In genomic region chr1:113388621-113389355, GRCh38 we compare ENCODE assay signal across 8 cellular contexts. TPM values are rescaled to one million over a fixed set of nuclear protein-coding genes. Genes with fewer than 3 reads are reported as not detected.
DNase-seq lines count a peak whose midpoint lies in the region; ATAC-seq and TF ChIP-seq lines count a peak whose summit lies in the region.

No MANE protein-coding gene starts in this region.

- no peak for ATAC-seq in HG03175 (IDR thresholded peaks at IDR 0.05; ENCODE audit: unreplicated experiment)

- no peaks in the 10 kb centered on the region for H3K4me1 ChIP-seq in testis

- H3K27ac ChIP-seq in testis, result no peak overlapping the region

- DNase-seq in COR-L47 (lab: John Stamatoyannopoulos, UW) (peak; percentile 71), iPS-NIHi7 (ENCODE audit: extremely low spot score) (peak; percentile 33), testis (no peak), NCI-H774 (lab: John Stamatoyannopoulos, UW) (no peak)
- no peak for DNase-seq in activated T-helper 1 cell treated with anti-CD3 and anti-CD28 coated beads, Interleukin-12 subunit alpha, Interleukin-12 subunit beta, Interleukin-2, Interleukin-4 antibody, amounts not matched to agents 30 ng/mL and 10 ng/mL and 1 ng/mL, durations not matched to agents 14 hours and 24 hours and 36 hours (ENCODE audit: low spot score)
- no peak for DNase-seq in central memory CD4-positive, alpha-beta T cell

- no peaks in the 10 kb centered on the region for H3K36me3 Mint-ChIP-seq in IgD-negative memory B cell
- H3K36me3 Mint-ChIP-seq in activated T-helper 1 cell treated with anti-CD3 and anti-CD28 coated beads, Interleukin-12 subunit alpha, Interleukin-12 subunit beta, Interleukin-2, Interleukin-4 antibody, amounts not matched to agents 30 ng/mL and 10 ng/mL and 1 ng/mL, durations not matched to agents 14 hours and 24 hours and 36 hours (ENCODE audit: low read depth), result no peaks in the 10 kb centered on the region

- no peak for TF ChIP-seq POLR2A in testis (IDR thresholded peaks at IDR 0.05)

- peak overlapping the region in 1 of 3 donors; percentile 19 for H3K27ac Mint-ChIP-seq in IgD-negative memory B cell
- no peak overlapping the region for H3K27ac Mint-ChIP-seq in activated T-helper 1 cell treated with anti-CD3 and anti-CD28 coated beads, Interleukin-12 subunit alpha, Interleukin-12 subunit beta, Interleukin-2, Interleukin-4 antibody, amounts not matched to agents 30 ng/mL and 10 ng/mL and 1 ng/mL, durations not matched to agents 14 hours and 24 hours and 36 hours

- no peak for TF ChIP-seq CTCF in testis (IDR thresholded peaks at IDR 0.05)

- peaks cover 10% of the 10 kb centered on the region for H3K27me3 Mint-ChIP-seq in IgD-negative memory B cell
- peaks cover 24% of the 10 kb centered on the region for H3K27me3 Mint-ChIP-seq in activated T-helper 1 cell treated with anti-CD3 and anti-CD28 coated beads, Interleukin-12 subunit alpha, Interleukin-12 subunit beta, Interleukin-2, Interleukin-4 antibody, amounts not matched to agents 30 ng/mL and 10 ng/mL and 1 ng/mL, durations not matched to agents 14 hours and 24 hours and 36 hours (ENCODE audit: insufficient read depth)

- H3K4me1 Mint-ChIP-seq in IgD-negative memory B cell, result peaks cover 5 to 15% (median 11%) of the 10 kb centered on the region in 3 donors
- peaks cover 30% of the 10 kb centered on the region for H3K4me1 Mint-ChIP-seq in activated T-helper 1 cell treated with anti-CD3 and anti-CD28 coated beads, Interleukin-12 subunit alpha, Interleukin-12 subunit beta, Interleukin-2, Interleukin-4 antibody, amounts not matched to agents 30 ng/mL and 10 ng/mL and 1 ng/mL, durations not matched to agents 14 hours and 24 hours and 36 hours (ENCODE audit: low read depth)

- H3K4me3 Mint-ChIP-seq in IgD-negative memory B cell, result peak overlapping the region; percentile 78 to 98 (median 90)
- peak overlapping the region; percentile 88 for H3K4me3 Mint-ChIP-seq in activated T-helper 1 cell treated with anti-CD3 and anti-CD28 coated beads, Interleukin-12 subunit alpha, Interleukin-12 subunit beta, Interleukin-2, Interleukin-4 antibody, amounts not matched to agents 30 ng/mL and 10 ng/mL and 1 ng/mL, durations not matched to agents 14 hours and 24 hours and 36 hours

- 14 to 18% methylated on average over 8 of the region's 8 CpGs for WGBS in testis, 2 donors

- no peaks in the 10 kb centered on the region for H3K9me3 ChIP-seq in testis

- peaks cover 2 to 5% (median 2%) of the 10 kb centered on the region in 3 donors for H3K9me3 Mint-ChIP-seq in IgD-negative memory B cell
- H3K9me3 Mint-ChIP-seq in activated T-helper 1 cell treated with anti-CD3 and anti-CD28 coated beads, Interleukin-12 subunit alpha, Interleukin-12 subunit beta, Interleukin-2, Interleukin-4 antibody, amounts not matched to agents 30 ng/mL and 10 ng/mL and 1 ng/mL, durations not matched to agents 14 hours and 24 hours and 36 hours, result no peaks in the 10 kb centered on the region

- H3K4me3 ChIP-seq in testis, result peak overlapping the region; percentile 85 to 97

- H3K27me3 ChIP-seq in testis, result no peaks in the 10 kb centered on the region

- intact Hi-C loops in activated T-helper 1 cell treated with anti-CD3 and anti-CD28 coated beads, Interleukin-12 subunit alpha, Interleukin-12 subunit beta, Interleukin-2, Interleukin-4 antibody, amounts not matched to agents 30 ng/mL and 10 ng/mL and 1 ng/mL, durations not matched to agents 14 hours and 24 hours and 36 hours (cut with micrococcal nuclease), result no loop called here
- intact Hi-C loops in testis (cut with DNase I; ENCODE audit: low total_unique reads), result no loop called here

- no peaks in the 10 kb centered on the region for H3K36me3 ChIP-seq in testis (ENCODE audit: low read depth, missing control alignments)

RNA-seq across cellular contexts. Expression of gene MAGI3, which starts 1.5 kb away (rescaled TPM):
- polyA plus RNA-seq in IgD-negative memory B cell (0.36 TPM), testis (ENCODE audit: insufficient read depth, low read depth, low replicate concordance) (18.9 TPM)
- 3.0 and 3.2 TPM in 2 replicates for total RNA-seq in activated T-helper 1 cell treated with anti-CD3 and anti-CD28 coated beads, Interleukin-12 subunit alpha, Interleukin-12 subunit beta, Interleukin-2, Interleukin-4 antibody, amounts not matched to agents 30 ng/mL and 10 ng/mL and 1 ng/mL, durations not matched to agents 14 hours and 24 hours and 36 hours
- total RNA-seq in testis, result 10 to 100 TPM; 15.8 to 18.8 TPM

Comparison
In these comparisons a context has a peak if more than half of its experiments do, and no peak if none do; other contexts are left out.
1. DNase-seq: peak in COR-L47 (single experiment) and iPS-NIHi7 (single experiment); none in activated T-helper 1 cell treated with anti-CD3 and anti-CD28 coated beads, Interleukin-12 subunit alpha, Interleukin-12 subunit beta, Interleukin-2, Interleukin-4 antibody, amounts not matched to agents 30 ng/mL and 10 ng/mL and 1 ng/mL, durations not matched to agents 14 hours and 24 hours and 36 hours (single experiment), testis (single experiment), central memory CD4-positive, alpha-beta T cell (single experiment) and NCI-H774 (single experiment).